ENCODE assay signal across 11 cellular contexts in the genomic region with DNA sequence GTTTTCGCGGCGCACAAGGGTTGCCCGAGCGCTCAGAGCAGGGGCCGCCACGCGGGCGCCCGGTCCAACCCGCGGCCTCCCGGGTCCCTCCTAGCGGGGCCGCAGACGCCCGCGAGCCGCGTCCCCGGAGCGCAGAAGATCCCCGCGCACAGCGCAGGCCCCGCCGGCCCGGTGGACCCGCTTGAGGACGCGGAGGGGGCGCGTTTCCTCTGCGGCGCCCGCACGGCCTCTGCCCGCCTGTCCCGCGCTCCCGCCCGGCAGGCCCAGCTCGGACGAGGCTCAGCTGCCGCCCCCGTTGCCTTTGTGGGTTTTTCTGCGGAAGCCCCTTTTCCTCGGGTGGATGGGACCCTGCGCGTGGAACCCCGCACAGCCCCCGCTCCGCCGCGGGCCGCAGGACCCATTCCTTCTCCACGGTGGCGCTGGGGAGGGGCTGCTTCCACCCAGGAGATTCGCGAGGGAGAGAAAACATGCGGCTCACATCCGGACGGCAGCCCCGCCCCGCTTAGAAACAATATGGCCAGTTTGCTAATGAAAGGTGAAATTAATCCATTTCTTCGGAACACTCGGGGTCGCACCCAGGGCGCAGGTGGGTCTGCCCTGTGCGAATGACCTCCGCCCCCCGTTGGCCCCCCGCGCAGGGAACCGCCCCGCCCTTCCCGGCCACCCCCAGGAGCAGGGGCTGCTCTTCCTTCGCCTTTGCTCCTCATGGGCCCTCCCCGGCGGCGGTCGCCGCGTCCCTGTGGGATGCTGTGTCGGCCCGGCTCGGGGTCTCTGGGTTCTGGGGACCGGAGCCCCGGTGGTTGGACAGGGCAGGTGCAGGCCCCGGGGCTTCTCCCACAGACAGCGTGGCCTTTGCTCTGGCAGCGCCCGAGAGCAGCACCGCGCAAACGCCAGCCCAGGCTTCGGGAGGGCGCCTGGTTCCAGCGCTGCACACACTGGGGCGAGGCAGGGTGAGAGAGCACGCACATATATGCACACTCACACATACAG. TPM values are rescaled to one million over a fixed set of nuclear protein-coding genes. Genes with fewer than 3 reads are reported as not detected.
DNase-seq lines count a peak whose midpoint lies in the region; ATAC-seq and TF ChIP-seq lines count a peak whose summit lies in the region.
"Had no signal": no experiment of that assay in that cellular context is flagged by ENCODE, and none has a peak within 500 bp of the region (broad histone marks: within the 10 kb centered on the region; RNA-seq: fewer than 3 reads in every experiment).

No MANE protein-coding gene starts in this region.

- WGBS in heart right ventricle, 2 donors: 17 to 20% methylated on average over 81 to 101 of the region's 101 CpGs
- 15% methylated on average over 101 of the region's 101 CpGs for WGBS in urinary bladder

- H3K9me2 ChIP-seq in MM.1S (replicated peaks; ENCODE audit: insufficient read depth, low read length): no peaks in the 10 kb centered on the region

- intact Hi-C loops in heart right ventricle (cut with DNase I): no loop called here
- intact Hi-C loops in Right ventricle myocardium superior (cut with DNase I): no loop called here

- no peak overlapping the region for H2AFZ ChIP-seq in MM.1S (ENCODE audit: low read length)

- ATAC-seq in heart right ventricle: no peak
- ATAC-seq in Right ventricle myocardium superior (ENCODE audit: poor library complexity): no peak
- ATAC-seq in naive thymus-derived CD8-positive, alpha-beta T cell: no peak
- ATAC-seq: activated CD8-positive, alpha-beta memory T cell treated with anti-CD3 and anti-CD28 coated beads, Interleukin-2, amount 10 ng/mL, durations not matched to agents 7 days and 5 days had no signal

- H3K4me3 Mint-ChIP-seq in nephron: peak overlapping the region; percentile 46 to 59 (median 50)
- H3K4me3 Mint-ChIP-seq in activated T-cell treated with anti-CD3 and anti-CD28 coated beads, Interleukin-2, amount 50 U/mL, for 24 hours: no peak overlapping the region
- H3K4me3 Mint-ChIP-seq in naive thymus-derived CD8-positive, alpha-beta T cell: peak overlapping the region in 2 of 10 donors; percentile 10 to 23
- H3K4me3 Mint-ChIP-seq: activated CD8-positive, alpha-beta memory T cell treated with anti-CD3 and anti-CD28 coated beads, Interleukin-2, amount 10 ng/mL, durations not matched to agents 7 days and 5 days had no signal

- DNase-seq in heart right ventricle (no peak), Right ventricle myocardium superior (no peak), epithelial cell of proximal tubule (ENCODE audit: low read depth) (no peak), MM.1S (no peak)
- DNase-seq in activated T-cell treated with anti-CD3 and anti-CD28 coated beads, Interleukin-2, amount 50 U/mL, for 24 hours: no peak
- no peak for DNase-seq in naive thymus-derived CD8-positive, alpha-beta T cell
- DNase-seq: activated CD8-positive, alpha-beta memory T cell treated with anti-CD3 and anti-CD28 coated beads, Interleukin-2, amount 10 ng/mL, durations not matched to agents 7 days and 5 days; kidney glomerular epithelial cell; NCI-H446 treated with DMSO at 0.1 percent for 48 hours had no signal

- H3K4me1 Mint-ChIP-seq in nephron: peaks cover 11% of the 10 kb centered on the region
- H3K4me1 Mint-ChIP-seq in activated T-cell treated with anti-CD3 and anti-CD28 coated beads, Interleukin-2, amount 50 U/mL, for 24 hours (ENCODE audit: low read depth): peaks cover 14% of the 10 kb centered on the region
- peaks cover 2 to 31% (median 17%) of the 10 kb centered on the region in 4 donors for H3K4me1 Mint-ChIP-seq in naive thymus-derived CD8-positive, alpha-beta T cell

- H3F3A ChIP-seq in MM.1S (ENCODE audit: insufficient read depth, low read length): no peaks in the 10 kb centered on the region

- no peak overlapping the region for H3K27ac Mint-ChIP-seq in nephron
- H3K27ac Mint-ChIP-seq in activated T-cell treated with anti-CD3 and anti-CD28 coated beads, Interleukin-2, amount 50 U/mL, for 24 hours: no peak overlapping the region
- H3K27ac Mint-ChIP-seq in naive thymus-derived CD8-positive, alpha-beta T cell: no peak overlapping the region
- H3K27ac Mint-ChIP-seq: activated CD8-positive, alpha-beta memory T cell treated with anti-CD3 and anti-CD28 coated beads, Interleukin-2, amount 10 ng/mL, durations not matched to agents 7 days and 5 days had no signal

- H3K36me3 Mint-ChIP-seq in nephron (ENCODE audit: low read depth): no peaks in the 10 kb centered on the region
- H3K36me3 Mint-ChIP-seq in activated T-cell treated with anti-CD3 and anti-CD28 coated beads, Interleukin-2, amount 50 U/mL, for 24 hours (ENCODE audit: low read depth): no peaks in the 10 kb centered on the region
- no peaks in the 10 kb centered on the region for H3K36me3 Mint-ChIP-seq in naive thymus-derived CD8-positive, alpha-beta T cell

- H3K4me1 ChIP-seq in heart right ventricle: peaks cover 0 to 47% (median 6%) of the 10 kb centered on the region in 9 donors
- no peaks in the 10 kb centered on the region for H3K4me1 ChIP-seq in urinary bladder (ENCODE audit: insufficient read depth)
- no peaks in the 10 kb centered on the region for H3K4me1 ChIP-seq in MM.1S (ENCODE audit: low read length)

- H3K9me3 ChIP-seq in heart right ventricle: no peaks in the 10 kb centered on the region
- no peaks in the 10 kb centered on the region for H3K9me3 ChIP-seq in MM.1S (replicated peaks; ENCODE audit: insufficient read depth, low read length)

- peaks cover 90% of the 10 kb centered on the region for H3K27me3 Mint-ChIP-seq in nephron (ENCODE audit: low read depth)
- H3K27me3 Mint-ChIP-seq in activated T-cell treated with anti-CD3 and anti-CD28 coated beads, Interleukin-2, amount 50 U/mL, for 24 hours: peaks cover 82% of the 10 kb centered on the region
- peaks cover 31 to 83% (median 54%) of the 10 kb centered on the region in 5 donors for H3K27me3 Mint-ChIP-seq in naive thymus-derived CD8-positive, alpha-beta T cell

- H3K9ac ChIP-seq in MM.1S (ENCODE audit: low read length): no peak overlapping the region

- TF ChIP-seq CTCF in heart right ventricle (IDR thresholded peaks at IDR 0.05): no peak
- TF ChIP-seq CTCF in epithelial cell of proximal tubule (conservative IDR thresholded peaks at IDR 0.05; ENCODE audit: low read depth, low read length): no peak
- TF ChIP-seq CTCF in nephron (IDR thresholded peaks at IDR 0.05; ENCODE audit: unreplicated experiment in 3 of 3): no peak
- TF ChIP-seq CTCF in MM.1S (IDR thresholded peaks at IDR 0.05; ENCODE audit: low read length): no peak

- no peaks in the 10 kb centered on the region for H3K9me3 Mint-ChIP-seq in nephron
- H3K9me3 Mint-ChIP-seq in activated T-cell treated with anti-CD3 and anti-CD28 coated beads, Interleukin-2, amount 50 U/mL, for 24 hours: no peaks in the 10 kb centered on the region
- no peaks in the 10 kb centered on the region for H3K9me3 Mint-ChIP-seq in naive thymus-derived CD8-positive, alpha-beta T cell

- H3K27ac ChIP-seq in heart right ventricle: no peak overlapping the region
- no peak overlapping the region for H3K27ac ChIP-seq in urinary bladder (ENCODE audit: low read depth)
- no peak overlapping the region for H3K27ac ChIP-seq in MM.1S (ENCODE audit: low read length)

- peak overlapping the region in 9 of 10 donors; percentile 15 to 44 (median 31) for H3K4me3 ChIP-seq in heart right ventricle
- peak overlapping the region; percentile 21 for H3K4me3 ChIP-seq in epithelial cell of proximal tubule (ENCODE audit: low read depth, low read length)
- peak overlapping the region; percentile 19 for H3K4me3 ChIP-seq in urinary bladder (ENCODE audit: low read depth, low read length)
- no peak overlapping the region for H3K4me3 ChIP-seq in MM.1S (ENCODE audit: low read length)

- POLR2A ChIA-PET in naive thymus-derived CD8-positive, alpha-beta T cell (lab: Charles Lee): no interaction called here

- H3K36me3 ChIP-seq in heart right ventricle (no peaks in the 10 kb centered on the region), urinary bladder (ENCODE audit: insufficient read depth) (no peaks in the 10 kb centered on the region), MM.1S (replicated peaks; ENCODE audit: insufficient read depth, low read length) (no peaks in the 10 kb centered on the region)

- H3K27me3 ChIP-seq in heart right ventricle: peaks cover 29 to 92% (median 83%) of the 10 kb centered on the region in 7 donors
- H3K27me3 ChIP-seq in MM.1S (replicated peaks; ENCODE audit: insufficient read depth, low read length): no peaks in the 10 kb centered on the region

- no peaks in the 10 kb centered on the region for H4K20me1 ChIP-seq in MM.1S (ENCODE audit: insufficient read depth, low read length)

- no peak overlapping the region for H3K4me2 ChIP-seq in MM.1S (ENCODE audit: low read depth, low read length)

- no peaks in the 10 kb centered on the region for H3K79me2 ChIP-seq in MM.1S (ENCODE audit: low read length)

RNA-seq across cellular contexts. Expression of a gene that starts 9.3 kb away (rescaled TPM):
- under 1 TPM in 4 of 10 donors, not detected in 6; 0.16 to 0.79 (median 0.20) TPM for total RNA-seq in heart right ventricle
- polyA plus RNA-seq in heart right ventricle: under 1 TPM in 1 of 2 donors, not detected in 1; 0.25 TPM
- total RNA-seq in Right ventricle myocardium superior: not detected
- not detected in 2 replicates for total RNA-seq in epithelial cell of proximal tubule
- total RNA-seq in urinary bladder: 0.21 TPM
- 0.46 TPM for polyA plus RNA-seq in urinary bladder
- total RNA-seq in naive thymus-derived CD8-positive, alpha-beta T cell: not detected
- not detected for polyA plus RNA-seq in naive thymus-derived CD8-positive, alpha-beta T cell
- total RNA-seq: activated CD8-positive, alpha-beta memory T cell treated with anti-CD3 and anti-CD28 coated beads, Interleukin-2, amount 10 ng/mL, durations not matched to agents 7 days and 5 days had no signal
